Comparison of ENCODE assay signal across 24 cellular contexts in the genomic region with DNA sequence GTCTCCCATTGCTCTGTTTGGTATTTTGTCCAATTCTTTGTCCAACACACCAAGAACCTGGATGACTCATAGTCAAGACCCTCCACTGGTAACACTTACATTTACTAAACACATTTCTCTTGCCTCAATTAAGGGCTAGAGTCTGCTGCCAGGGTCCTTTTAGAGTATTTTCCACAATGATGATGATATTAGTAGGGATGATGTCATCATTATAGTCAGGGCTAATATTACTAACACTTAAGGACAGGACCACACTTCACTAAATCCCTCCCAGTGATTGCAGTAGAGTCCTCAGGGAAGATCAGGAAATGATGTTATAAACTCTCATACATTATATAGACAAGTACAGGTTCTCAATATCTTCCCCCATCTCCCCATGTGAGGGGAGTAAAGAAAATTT. TPM values are rescaled to one million over a fixed set of nuclear protein-coding genes. Genes with fewer than 3 reads are reported as not detected.
"Had no signal": no experiment of that assay in that cellular context is flagged by ENCODE, and none has a peak within 500 bp of the region (broad histone marks: within the 10 kb centered on the region; RNA-seq: fewer than 3 reads in every experiment).

No MANE protein-coding gene starts in this region.

- H3K27me3 Mint-ChIP-seq: activated T-cell treated with anti-CD3 and anti-CD28 coated beads, Interleukin-2, amount 50 U/mL, for 24 hours had no signal

- H3K27ac Mint-ChIP-seq: activated CD4-positive, alpha-beta T cell treated with anti-CD3 and anti-CD28 coated beads, Interleukin-2, amount 10 ng/mL, durations not matched to agents 7 days and 5 days; activated CD8-positive, alpha-beta T cell treated with anti-CD3 and anti-CD28 coated beads, Interleukin-2, amount 10 ng/mL, durations not matched to agents 7 days and 5 days; activated naive CD4-positive, alpha-beta T cell treated with anti-CD3 and anti-CD28 coated beads for 36 hours; activated naive CD4-positive, alpha-beta T cell treated with anti-CD3 and anti-CD28 coated beads, Interleukin-2, amount 50 U/mL, for 72 hours; activated T-cell treated with anti-CD3 and anti-CD28 coated beads, Interleukin-2, amount 50 U/mL, for 24 hours had no signal

- H3K4me3 ChIP-seq: adrenal gland, body of pancreas, breast epithelium had no signal

- H3K4me3 Mint-ChIP-seq: activated CD4-positive, alpha-beta T cell treated with anti-CD3 and anti-CD28 coated beads, Interleukin-2, amount 10 ng/mL, durations not matched to agents 7 days and 5 days; activated CD8-positive, alpha-beta T cell treated with anti-CD3 and anti-CD28 coated beads, Interleukin-2, amount 10 ng/mL, durations not matched to agents 7 days and 5 days; activated naive CD4-positive, alpha-beta T cell treated with anti-CD3 and anti-CD28 coated beads for 36 hours; activated T-cell treated with anti-CD3 and anti-CD28 coated beads, Interleukin-2, amount 50 U/mL, for 24 hours had no signal

- H3K27me3 ChIP-seq: adrenal gland, body of pancreas, breast epithelium had no signal

- H3K4me1 Mint-ChIP-seq: activated CD4-positive, alpha-beta T cell treated with anti-CD3 and anti-CD28 coated beads, Interleukin-2, amount 10 ng/mL, durations not matched to agents 7 days and 5 days had no signal

- ATAC-seq: activated CD8-positive, alpha-beta T cell treated with anti-CD3 and anti-CD28 coated beads, Interleukin-2, amount 10 ng/mL, durations not matched to agents 7 days and 5 days; body of pancreas had no signal

- H3K36me3 ChIP-seq: adrenal gland, breast epithelium had no signal

- H3K36me3 Mint-ChIP-seq: activated naive CD4-positive, alpha-beta T cell treated with anti-CD3 and anti-CD28 coated beads, Interleukin-2, amount 50 U/mL, for 72 hours had no signal

- DNase-seq: adrenal gland; caudate nucleus; NCI-H1105; NCI-H1417 treated with DMSO at 0.1 percent for 48 hours; NCI-H187 treated with DMSO at 0.1 percent for 48 hours; NCI-H2081 treated with DMSO at 0.1 percent for 48 hours; NCI-H226; NCI-H446 treated with DMSO at 0.1 percent for 48 hours; NCI-H748 treated with DMSO at 0.1 percent for 48 hours; NK-92 treated with Interleukin-12 subunit alpha and Interleukin-12 subunit beta, amount 100 ng/mL, for 24 hours; Right ventricle myocardium superior; SW 1271; T-helper 9 cell had no signal

- H3K9me3 ChIP-seq: adrenal gland, body of pancreas, breast epithelium had no signal

- H3K27ac ChIP-seq: adrenal gland, body of pancreas, breast epithelium, VCaP had no signal

- FAIRE-seq: astrocyte had no signal

- H3K4me1 ChIP-seq: adrenal gland, body of pancreas, breast epithelium had no signal

- H3K9me3 Mint-ChIP-seq: activated naive CD4-positive, alpha-beta T cell treated with anti-CD3 and anti-CD28 coated beads for 36 hours; activated naive CD4-positive, alpha-beta T cell treated with anti-CD3 and anti-CD28 coated beads, Interleukin-2, amount 50 U/mL, for 72 hours; activated T-cell treated with anti-CD3 and anti-CD28 coated beads, Interleukin-2, amount 50 U/mL, for 24 hours had no signal

RNA-seq across cellular contexts. Expression of a gene that starts 29.6 kb away (rescaled TPM):
- total RNA-seq: astrocyte, body of pancreas, breast epithelium, cerebellum, MCF 10A had no signal
